9 cellular contexts compared by ENCODE assay signal in genomic region chr5:173963107-173963506, GRCh38. TPM values are rescaled to one million over a fixed set of nuclear protein-coding genes. Genes with fewer than 3 reads are reported as not detected.
DNase-seq lines count a peak whose midpoint lies in the region; ATAC-seq and TF ChIP-seq lines count a peak whose summit lies in the region.
"Had no signal": no experiment of that assay in that cellular context is flagged by ENCODE, and none has a peak within 500 bp of the region (broad histone marks: within the 10 kb centered on the region; RNA-seq: fewer than 3 reads in every experiment).

No MANE protein-coding gene starts in this region.

- TF ChIP-seq CTCF in foreskin fibroblast (IDR thresholded peaks at IDR 0.05; ENCODE audit: low read depth, low read length) (no peak), omental fat pad (IDR thresholded peaks at IDR 0.05) (no peak)

- DNase-seq in ELR (ENCODE audit: low read depth) (peak; percentile 69), foreskin fibroblast (peak; percentile 78 to 86), non-pigmented ciliary epithelial cell (ENCODE audit: low read depth) (peak; percentile 44), omental fat pad (ENCODE audit: low spot score) (no peak)
- DNase-seq: aorta had no signal

- ATAC-seq in SK-N-SH treated with all-trans-retinoic acid at 6 μM for 48 hours, result peak; percentile 72
- no peak for ATAC-seq in HG03439 (IDR thresholded peaks at IDR 0.05; ENCODE audit: unreplicated experiment)
- no peak for ATAC-seq in HG03045 (IDR thresholded peaks at IDR 0.05; ENCODE audit: unreplicated experiment)
- ATAC-seq in omental fat pad (ENCODE audit: low FRiP score), result no peak
- ATAC-seq in GM19397 (IDR thresholded peaks at IDR 0.05; ENCODE audit: unreplicated experiment), result no peak

- H3K4me3 ChIP-seq in foreskin fibroblast (ENCODE audit: low read depth in 1 of 2, low read length in 2 of 2), result peak overlapping the region; percentile 27 to 45

TF ChIP-seq in SK-N-SH treated with all-trans-retinoic acid at 6 μM for 48 hours, 23 proteins besides CTCF, POLR2A, EP300 and RAD21:
- TF ChIP-seq ISL1 (CRISPR knock-in tag; IDR thresholded peaks at IDR 0.05) (no peak), POU6F1 (CRISPR knock-in tag; IDR thresholded peaks at IDR 0.05; ENCODE audit: borderline replicate concordance, low read depth) (no peak), RARB (CRISPR knock-in tag; IDR thresholded peaks at IDR 0.05) (no peak), CSDC2 (CRISPR knock-in tag; IDR thresholded peaks at IDR 0.05) (no peak), ZNF8 (CRISPR knock-in tag; IDR thresholded peaks at IDR 0.05) (no peak), ARNTL (CRISPR knock-in tag; IDR thresholded peaks at IDR 0.05; ENCODE audit: borderline replicate concordance, low read depth) (no peak), BACH2 (CRISPR knock-in tag; IDR thresholded peaks at IDR 0.05; ENCODE audit: borderline replicate concordance) (no peak), SNAI2 (CRISPR knock-in tag; IDR thresholded peaks at IDR 0.05) (no peak)
- TF ChIP-seq, protein P1, sequence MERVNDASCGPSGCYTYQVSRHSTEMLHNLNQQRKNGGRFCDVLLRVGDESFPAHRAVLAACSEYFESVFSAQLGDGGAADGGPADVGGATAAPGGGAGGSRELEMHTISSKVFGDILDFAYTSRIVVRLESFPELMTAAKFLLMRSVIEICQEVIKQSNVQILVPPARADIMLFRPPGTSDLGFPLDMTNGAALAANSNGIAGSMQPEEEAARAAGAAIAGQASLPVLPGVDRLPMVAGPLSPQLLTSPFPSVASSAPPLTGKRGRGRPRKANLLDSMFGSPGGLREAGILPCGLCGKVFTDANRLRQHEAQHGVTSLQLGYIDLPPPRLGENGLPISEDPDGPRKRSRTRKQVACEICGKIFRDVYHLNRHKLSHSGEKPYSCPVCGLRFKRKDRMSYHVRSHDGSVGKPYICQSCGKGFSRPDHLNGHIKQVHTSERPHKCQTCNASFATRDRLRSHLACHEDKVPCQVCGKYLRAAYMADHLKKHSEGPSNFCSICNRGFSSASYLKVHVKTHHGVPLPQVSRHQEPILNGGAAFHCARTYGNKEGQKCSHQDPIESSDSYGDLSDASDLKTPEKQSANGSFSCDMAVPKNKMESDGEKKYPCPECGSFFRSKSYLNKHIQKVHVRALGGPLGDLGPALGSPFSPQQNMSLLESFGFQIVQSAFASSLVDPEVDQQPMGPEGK (CRISPR knock-in tag; IDR thresholded peaks at IDR 0.05; ENCODE audit: borderline replicate concordance), result no peak

RNA-seq across cellular contexts. Expression of gene C5orf47, which starts 25.9 kb away (rescaled TPM):
- under 1 TPM in 1 of 4 donors, not detected in 3; 0.19 TPM for total RNA-seq in omental fat pad
- total RNA-seq: aorta had no signal
